ENCODE assay signal across 1 cellular context in genomic region chr6:33604941-33605854, GRCh38.
TF ChIP-seq lines count a peak whose summit lies in the region.

No MANE protein-coding gene starts in this region.

TF ChIP-seq in HEK293, 187 proteins besides CTCF, POLR2A, EP300 and RAD21:
- TF ChIP-seq PRDM10 (tag by site-specific recombination; IDR thresholded peaks at IDR 0.05) (peak; percentile 79), ZBTB49 (tag by site-specific recombination; IDR thresholded peaks at IDR 0.05; ENCODE audit: low read depth) (no peak)
